In the genomic region with DNA sequence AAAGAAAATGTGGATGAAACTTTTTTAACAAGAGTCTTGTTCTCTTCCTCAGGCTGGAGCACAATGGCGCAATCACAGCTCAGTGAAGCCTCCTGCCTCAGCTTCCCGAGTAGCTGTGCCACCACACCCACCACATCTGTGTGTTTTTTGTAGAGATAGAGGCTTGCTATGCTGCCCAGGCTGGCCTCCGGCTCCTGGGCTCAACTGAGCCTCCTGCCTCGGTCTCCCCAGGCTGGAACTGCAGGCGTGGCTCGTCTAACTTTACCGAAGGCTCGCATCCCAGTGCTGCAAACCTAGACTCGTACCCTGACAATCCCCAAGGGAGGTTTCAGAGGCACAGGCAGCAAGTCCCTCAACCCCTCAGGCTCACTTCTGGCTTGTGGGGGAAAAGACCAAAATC, we compare ENCODE assay signal across 21 cellular contexts. TPM values are rescaled to one million over a fixed set of nuclear protein-coding genes. Genes with fewer than 3 reads are reported as not detected.
"Had no signal": no experiment of that assay in that cellular context is flagged by ENCODE, and none has a peak within 500 bp of the region (broad histone marks: within the 10 kb centered on the region; RNA-seq: fewer than 3 reads in every experiment).

No MANE protein-coding gene starts in this region.

- H3K4me3 Mint-ChIP-seq: activated CD4-positive, alpha-beta memory T cell treated with anti-CD3 and anti-CD28 coated beads, Interleukin-2, amount 10 ng/mL, durations not matched to agents 7 days and 5 days; activated CD8-positive, alpha-beta memory T cell treated with anti-CD3 and anti-CD28 coated beads, Interleukin-2, amount 10 ng/mL, durations not matched to agents 7 days and 5 days; activated naive CD8-positive, alpha-beta T cell treated with anti-CD3 and anti-CD28 coated beads, Interleukin-2, amount 50 U/mL, for 24 hours; central memory CD8-positive, alpha-beta T cell; naive thymus-derived CD8-positive, alpha-beta T cell; stimulated activated naive CD8-positive, alpha-beta T cell treated with anti-CD3 and anti-CD28 coated beads, Interleukin-15, Interleukin-2, amounts not matched to agents 100 ng/mL and 50 ng/mL, for 24 hours; T-cell had no signal

- H3K27me3 Mint-ChIP-seq: activated CD4-positive, alpha-beta memory T cell treated with anti-CD3 and anti-CD28 coated beads, Interleukin-2, amount 10 ng/mL, durations not matched to agents 7 days and 5 days; activated CD8-positive, alpha-beta memory T cell treated with anti-CD3 and anti-CD28 coated beads, Interleukin-2, amount 10 ng/mL, durations not matched to agents 7 days and 5 days; activated naive CD8-positive, alpha-beta T cell treated with anti-CD3 and anti-CD28 coated beads, Interleukin-2, amount 50 U/mL, for 24 hours; central memory CD8-positive, alpha-beta T cell; naive thymus-derived CD8-positive, alpha-beta T cell; stimulated activated naive CD8-positive, alpha-beta T cell treated with anti-CD3 and anti-CD28 coated beads, Interleukin-15, Interleukin-2, amounts not matched to agents 100 ng/mL and 50 ng/mL, for 24 hours; T-cell had no signal

- ATAC-seq: activated CD8-positive, alpha-beta memory T cell treated with anti-CD3 and anti-CD28 coated beads, Interleukin-2, amount 10 ng/mL, durations not matched to agents 7 days and 5 days; activated naive CD8-positive, alpha-beta T cell treated with anti-CD3 and anti-CD28 coated beads, Interleukin-2, amount 50 U/mL, for 24 hours; lower lobe of right lung; naive thymus-derived CD8-positive, alpha-beta T cell; T-cell had no signal

- H3K9me3 ChIP-seq: ascending aorta, colonic mucosa, lower lobe of right lung, prostate gland, right atrium auricular region, tibial nerve, uterus had no signal

- H3K4me1 ChIP-seq: ascending aorta, colonic mucosa, prostate gland, uterus had no signal

- H3K27ac ChIP-seq: ascending aorta, colonic mucosa, lower lobe of right lung, prostate gland, right atrium auricular region, tibial nerve, uterus had no signal

- H3K4me3 ChIP-seq: ascending aorta, colonic mucosa, lower lobe of right lung, prostate gland, right atrium auricular region, tibial nerve, uterus had no signal

- H3K9me3 Mint-ChIP-seq: activated CD4-positive, alpha-beta memory T cell treated with anti-CD3 and anti-CD28 coated beads, Interleukin-2, amount 10 ng/mL, durations not matched to agents 7 days and 5 days; activated naive CD8-positive, alpha-beta T cell treated with anti-CD3 and anti-CD28 coated beads, Interleukin-2, amount 50 U/mL, for 24 hours; activated T-helper 2 cell treated with anti-CD3 and anti-CD28 coated beads, Interferon-gamma antibody, Interleukin-2, Interleukin-4, amounts not matched to agents 10 μg/mL and 5 μg/mL and 100 μg/mL, durations not matched to agents 14 hours and 24 hours and 36 hours; central memory CD8-positive, alpha-beta T cell; naive thymus-derived CD8-positive, alpha-beta T cell; stimulated activated naive CD8-positive, alpha-beta T cell treated with anti-CD3 and anti-CD28 coated beads, Interleukin-15, Interleukin-2, amounts not matched to agents 100 ng/mL and 50 ng/mL, for 24 hours; T-cell had no signal

- H3K27me3 ChIP-seq: ascending aorta, colonic mucosa, right atrium auricular region, tibial nerve, uterus had no signal

- H3K4me1 Mint-ChIP-seq: activated CD4-positive, alpha-beta memory T cell treated with anti-CD3 and anti-CD28 coated beads, Interleukin-2, amount 10 ng/mL, durations not matched to agents 7 days and 5 days; activated CD8-positive, alpha-beta memory T cell treated with anti-CD3 and anti-CD28 coated beads, Interleukin-2, amount 10 ng/mL, durations not matched to agents 7 days and 5 days had no signal

- H3K27ac Mint-ChIP-seq: activated CD4-positive, alpha-beta memory T cell treated with anti-CD3 and anti-CD28 coated beads, Interleukin-2, amount 10 ng/mL, durations not matched to agents 7 days and 5 days; activated CD8-positive, alpha-beta memory T cell treated with anti-CD3 and anti-CD28 coated beads, Interleukin-2, amount 10 ng/mL, durations not matched to agents 7 days and 5 days; activated naive CD8-positive, alpha-beta T cell treated with anti-CD3 and anti-CD28 coated beads, Interleukin-2, amount 50 U/mL, for 24 hours; activated T-helper 2 cell treated with anti-CD3 and anti-CD28 coated beads, Interferon-gamma antibody, Interleukin-2, Interleukin-4, amounts not matched to agents 10 μg/mL and 5 μg/mL and 100 μg/mL, durations not matched to agents 14 hours and 24 hours and 36 hours; stimulated activated naive CD8-positive, alpha-beta T cell treated with anti-CD3 and anti-CD28 coated beads, Interleukin-15, Interleukin-2, amounts not matched to agents 100 ng/mL and 50 ng/mL, for 24 hours; T-cell had no signal

- DNase-seq: activated CD4-positive, alpha-beta memory T cell treated with anti-CD3 and anti-CD28 coated beads, Interleukin-2, amount 10 ng/mL, durations not matched to agents 7 days and 5 days; activated CD4-positive, alpha-beta T cell treated with anti-CD3 and anti-CD28 coated beads for 48 hours; activated CD4-positive, CD25-positive, alpha-beta regulatory T cell; activated CD8-positive, alpha-beta memory T cell treated with anti-CD3 and anti-CD28 coated beads, Interleukin-2, amount 10 ng/mL, durations not matched to agents 7 days and 5 days; activated naive CD4-positive, alpha-beta T cell treated with Interleukin-2 at 50 U/mL for 16 hours; activated naive CD8-positive, alpha-beta T cell treated with anti-CD3 and anti-CD28 coated beads, Interleukin-2, amount 50 U/mL, for 24 hours; colonic mucosa; head of caudate nucleus; lower lobe of right lung; naive thymus-derived CD8-positive, alpha-beta T cell; T-cell; T-helper 9 cell; uterus had no signal

- H3K36me3 ChIP-seq: uterus had no signal

RNA-seq across cellular contexts. Expression of a gene that starts 19.8 kb away (rescaled TPM):
- total RNA-seq: ascending aorta had no signal
- polyA plus RNA-seq: naive thymus-derived CD8-positive, alpha-beta T cell had no signal

RNA-seq across cellular contexts. Expression of a gene that starts 39.8 kb away (rescaled TPM):
- total RNA-seq: skeletal muscle tissue had no signal
